Comparison of ENCODE assay signal across 8 cellular contexts in the genomic region with DNA sequence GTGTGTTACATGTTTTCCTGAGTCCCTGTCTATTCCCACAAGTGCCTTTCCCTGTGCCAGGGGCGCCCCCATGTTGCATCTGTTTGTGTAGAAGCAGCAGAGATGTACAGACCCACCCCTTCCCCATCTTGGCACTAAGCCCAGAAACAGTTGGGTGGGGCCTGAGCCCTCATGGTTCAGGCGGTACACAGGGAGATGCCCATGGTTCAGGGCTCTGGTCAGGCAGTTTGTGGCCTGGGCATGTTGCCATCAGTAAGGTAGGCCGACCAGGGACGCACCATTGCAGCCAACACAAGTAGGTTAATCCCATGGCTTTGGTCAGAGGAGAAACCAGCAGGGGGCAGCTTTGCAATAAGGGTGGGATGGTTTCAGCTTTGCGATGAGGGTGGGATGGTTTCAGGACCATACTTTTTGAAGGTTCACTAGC. TPM values are rescaled to one million over a fixed set of nuclear protein-coding genes. Genes with fewer than 3 reads are reported as not detected.
DNase-seq lines count a peak whose midpoint lies in the region; ATAC-seq, FAIRE-seq and TF ChIP-seq lines count a peak whose summit lies in the region.

No MANE protein-coding gene starts in this region.

- peak; percentile 67 for DNase-seq in Ammon's horn (ENCODE audit: low spot score)
- DNase-seq in GM12891 (ENCODE audit: insufficient read length, low spot score) = no peak
- DNase-seq in OCI-M1 (lab: John Stamatoyannopoulos, UW) = peak; percentile 47
- peak; percentile 39 for DNase-seq in fibroblast of pulmonary artery (ENCODE audit: low read depth)

- no peak for TF ChIP-seq POLR2A in GM12891 (IDR thresholded peaks at IDR 0.05; ENCODE audit: low read depth, low read length)

- H3K4me3 ChIP-seq in fibroblast of pulmonary artery (replicated peaks; ENCODE audit: low read depth, low read length) = no peak overlapping the region

- ATAC-seq in GM18870 (IDR thresholded peaks at IDR 0.05; ENCODE audit: unreplicated experiment) (no peak), GM18868 (IDR thresholded peaks at IDR 0.05; ENCODE audit: unreplicated experiment) (no peak), HG02840 (IDR thresholded peaks at IDR 0.05; ENCODE audit: low FRiP score, unreplicated experiment) (no peak), GM18519 (IDR thresholded peaks at IDR 0.05; ENCODE audit: low FRiP score, unreplicated experiment) (no peak)

- FAIRE-seq in GM12891 (lab: Jason Lieb, UNC) = peak; percentile 58

- peak; percentile 46 for TF ChIP-seq CTCF in fibroblast of pulmonary artery (IDR thresholded peaks at IDR 0.05; ENCODE audit: low read length, missing control alignments)

TF ChIP-seq in GM12891, 5 proteins besides CTCF, POLR2A, EP300 and RAD21:
- TF ChIP-seq SPI1 (IDR thresholded peaks at IDR 0.05; ENCODE audit: low read depth, low read length) (no peak), TAF1 (IDR thresholded peaks at IDR 0.05; ENCODE audit: low read depth, low read length) (no peak), PAX5 (IDR thresholded peaks at IDR 0.05; ENCODE audit: insufficient read depth, low read length, severe bottlenecking) (no peak), POU2F2 (IDR thresholded peaks at IDR 0.05; ENCODE audit: low read depth, low read length) (no peak), POLR2AphosphoS5 (IDR thresholded peaks at IDR 0.05; ENCODE audit: low read depth, low read length) (no peak)
TF ChIP-seq in GM12891: peak in this region for 0.

RNA-seq across cellular contexts. Expression of a gene that starts 0.9 kb away (rescaled TPM):
- polyA plus RNA-seq in GM12891 (2012; ENCODE audit: low read depth, missing spikeins) = 1.6 TPM

RNA-seq across cellular contexts. Expression of a gene that starts 50.8 kb away (rescaled TPM):
- 0.13 TPM for polyA plus RNA-seq in GM12891 (2012; ENCODE audit: low read depth, missing spikeins)
